Comparison of ENCODE assay signal across 17 cellular contexts in genomic region chr17:72266099-72266852, GRCh38.
DNase-seq lines count a peak whose midpoint lies in the region; ATAC-seq and TF ChIP-seq lines count a peak whose summit lies in the region.
"Had no signal": no experiment of that assay in that cellular context is flagged by ENCODE, and none has a peak within 500 bp of the region (broad histone marks: within the 10 kb centered on the region; RNA-seq: fewer than 3 reads in every experiment).

No MANE protein-coding gene starts in this region.

- no peaks in the 10 kb centered on the region for H3K27me3 ChIP-seq in MG63
- H3K27me3 ChIP-seq: testis had no signal

- H3K27ac Mint-ChIP-seq in mesothelial cell of epicardium, result peak overlapping the region; percentile 7
- H3K27ac Mint-ChIP-seq: activated T-helper 2 cell treated with anti-CD3 and anti-CD28 coated beads, Interferon-gamma antibody, Interleukin-2, Interleukin-4, amounts not matched to agents 10 μg/mL and 5 μg/mL and 100 μg/mL, durations not matched to agents 14 hours and 24 hours and 36 hours; effector memory CD8-positive, alpha-beta T cell; HFFc6 had no signal

- TF ChIP-seq RAD21 in Ishikawa (IDR thresholded peaks at IDR 0.05; ENCODE audit: low read depth), result no peak

- no peak for ATAC-seq in GM19395 (IDR thresholded peaks at IDR 0.05; ENCODE audit: unreplicated experiment)
- ATAC-seq: effector memory CD8-positive, alpha-beta T cell had no signal

- no peak overlapping the region for H3K4me3 ChIP-seq in MG63
- H3K4me3 ChIP-seq: testis had no signal

- peak; percentile 91 for DNase-seq in NCI-H146 (lab: John Stamatoyannopoulos, UW)
- peak; percentile 22 for DNase-seq in NCI-H774 (lab: John Stamatoyannopoulos, UW)
- no peak for DNase-seq in mesothelial cell of epicardium (ENCODE audit: low spot score in 2 of 2, unreplicated experiment in 2 of 2)
- no peak for DNase-seq in stimulated activated CD4-positive, alpha-beta T cell treated with anti-CD3 and anti-CD28 coated beads, Interleukin-2, amount 100 ng/mL, for 24 hours
- DNase-seq in MG63, result no peak
- DNase-seq: AML-193; DMS53; effector memory CD8-positive, alpha-beta T cell; HFFc6; NK-92 treated with Interleukin-12 subunit alpha and Interleukin-12 subunit beta, amount 100 ng/mL, for 24 hours; stimulated activated CD4-positive, alpha-beta T cell treated with anti-CD3 and anti-CD28 coated beads, Interleukin-4, amount 100 ng/mL, for 4 hours; testis; WERI-Rb-1 had no signal

- no peaks in the 10 kb centered on the region for H3K36me3 ChIP-seq in MG63
- H3K36me3 ChIP-seq: WERI-Rb-1 had no signal

- H3K9me3 ChIP-seq in MG63, result no peaks in the 10 kb centered on the region; the same call in 1 of the 2 replicates
- H3K9me3 ChIP-seq: testis had no signal

- H3K27me3 Mint-ChIP-seq in mesothelial cell of epicardium (ENCODE audit: low read depth), result no peaks in the 10 kb centered on the region
- H3K27me3 Mint-ChIP-seq: central memory CD8-positive, alpha-beta T cell had no signal

- no peaks in the 10 kb centered on the region for H3K36me3 Mint-ChIP-seq in mesothelial cell of epicardium

- no peak for TF ChIP-seq CTCF in mesothelial cell of epicardium (IDR thresholded peaks at IDR 0.05; ENCODE audit: unreplicated experiment)

- H3K4me3 Mint-ChIP-seq in mesothelial cell of epicardium, result no peak overlapping the region
- H3K4me3 Mint-ChIP-seq: central memory CD8-positive, alpha-beta T cell; effector memory CD8-positive, alpha-beta T cell; HFFc6 had no signal

- peaks cover 26% of the 10 kb centered on the region for H3K4me1 Mint-ChIP-seq in mesothelial cell of epicardium
- H3K4me1 Mint-ChIP-seq: central memory CD8-positive, alpha-beta T cell had no signal

- TF ChIP-seq EP300 in Ishikawa (IDR thresholded peaks at IDR 0.05; ENCODE audit: borderline replicate concordance), result no peak

- peaks cover 6% of the 10 kb centered on the region for H3K9me3 Mint-ChIP-seq in mesothelial cell of epicardium
- H3K9me3 Mint-ChIP-seq: HFFc6 had no signal

TF ChIP-seq in Ishikawa, 13 proteins besides CTCF, POLR2A, EP300 and RAD21:
- TF ChIP-seq TCF12 (IDR thresholded peaks at IDR 0.05; ENCODE audit: low read depth) (no peak), USF1 (IDR thresholded peaks at IDR 0.05) (peak; percentile 40), REST (IDR thresholded peaks at IDR 0.05; ENCODE audit: low read depth) (no peak), ZBTB7A (IDR thresholded peaks at IDR 0.05; ENCODE audit: low read depth) (no peak)

Comparison
In these comparisons a context has a peak if more than half of its experiments do, and no peak if none do; other contexts are left out.
1. DNase-seq: peak in NCI-H146 (single experiment) and NCI-H774 (single experiment); none in mesothelial cell of epicardium (0 of 2), stimulated activated CD4-positive, alpha-beta T cell treated with anti-CD3 and anti-CD28 coated beads, Interleukin-2, amount 100 ng/mL, for 24 hours (0 of 2) and MG63 (single experiment).